20 cellular contexts compared by ENCODE assay signal in the genomic region with DNA sequence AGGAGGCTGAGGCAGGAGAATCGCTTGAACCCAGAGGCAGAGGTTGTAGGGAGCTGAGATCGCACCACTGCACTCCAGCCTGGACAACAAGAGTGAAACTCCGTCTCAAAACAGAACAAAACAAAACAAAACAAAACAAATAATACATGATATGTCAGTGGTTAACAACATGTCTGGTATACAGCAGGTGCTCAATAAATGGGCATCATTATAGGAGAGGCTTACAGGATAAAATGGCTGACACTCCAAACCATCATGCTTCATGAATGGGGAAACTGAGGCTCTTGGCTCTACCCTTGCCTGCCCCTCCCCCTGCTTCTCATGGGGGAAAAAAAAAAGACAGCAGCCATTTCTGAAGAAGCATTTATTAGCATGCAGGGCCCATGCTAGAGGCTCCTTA. TPM values are rescaled to one million over a fixed set of nuclear protein-coding genes. Genes with fewer than 3 reads are reported as not detected.
DNase-seq lines count a peak whose midpoint lies in the region; ATAC-seq, FAIRE-seq and TF ChIP-seq lines count a peak whose summit lies in the region.
"Had no signal": no experiment of that assay in that cellular context is flagged by ENCODE, and none has a peak within 500 bp of the region (broad histone marks: within the 10 kb centered on the region; RNA-seq: fewer than 3 reads in every experiment).

No MANE protein-coding gene starts in this region.

- no peak overlapping the region for H3K4me3 ChIP-seq in brain microvascular endothelial cell (ENCODE audit: low read depth, low read length)
- H3K4me3 ChIP-seq: GM23248 had no signal

- ATAC-seq in CD4-positive, alpha-beta T cell (ENCODE audit: poor library complexity) = no peak

- POLR2A ChIA-PET in CD4-positive, alpha-beta T cell (lab: Charles Lee) = no interaction called here
- POLR2A ChIA-PET in RWPE1 (lab: Yijun Ruan, JAX; ENCODE audit: low non-redundant PET) (no interaction called here), MCF 10A (lab: Yijun Ruan, JAX) (interaction anchor here (0.6 to 2.4 kb wide), 3 partner anchors 18 to 98 kb away, joined by 3 to 11 read pairs (median 5); no protein-coding TSS in a partner anchor)

- H3K27ac ChIP-seq in CD4-positive, alpha-beta T cell (ENCODE audit: low read depth, low read length) = no peak overlapping the region
- H3K27ac ChIP-seq in RWPE1 (peak overlapping the region; percentile 88), brain microvascular endothelial cell (no peak overlapping the region)
- H3K27ac ChIP-seq: GM23248 had no signal

- H3K9me3 Mint-ChIP-seq in CD4-positive, alpha-beta T cell = no peaks in the 10 kb centered on the region
- H3K9me3 Mint-ChIP-seq in brain (peaks cover 0 to 3% (median 0%) of the 10 kb centered on the region in 5 experiments), neural crest cell (no peaks in the 10 kb centered on the region), MCF 10A (ENCODE audit: unreplicated experiment) (no peaks in the 10 kb centered on the region)
- H3K9me3 Mint-ChIP-seq: CD14-positive monocyte had no signal

- H3K36me3 ChIP-seq in brain microvascular endothelial cell (replicated peaks) = no peaks in the 10 kb centered on the region

- peak overlapping the region; percentile 20 for H3K4me3 Mint-ChIP-seq in CD4-positive, alpha-beta T cell
- H3K4me3 Mint-ChIP-seq in brain (peak overlapping the region in 3 of 5 experiments; percentile 18 to 37 (median 28)), neural crest cell (peak overlapping the region; percentile 74), MCF 10A (ENCODE audit: unreplicated experiment) (no peak overlapping the region)
- H3K4me3 Mint-ChIP-seq: CD14-positive monocyte had no signal

- no peak for FAIRE-seq in GM19239 (lab: Jason Lieb, UNC)
- FAIRE-seq: GM12892, H1 had no signal

- no peak overlapping the region for H3K27ac Mint-ChIP-seq in CD4-positive, alpha-beta T cell
- H3K27ac Mint-ChIP-seq in brain (peak overlapping the region in 2 of 5 experiments; percentile 74 to 84), neural crest cell (ENCODE audit: unreplicated experiment) (no peak overlapping the region), MCF 10A (ENCODE audit: low read depth, unreplicated experiment) (no peak overlapping the region)

- in situ Hi-C loops in brain microvascular endothelial cell (cut with HindIII; ENCODE audit: low pct_ligation_motif_present, low sequenced_read_pairs) = no loop called here

- peaks cover 48% of the 10 kb centered on the region for H3K4me1 Mint-ChIP-seq in CD4-positive, alpha-beta T cell (ENCODE audit: low read depth)
- H3K4me1 Mint-ChIP-seq in brain (peaks cover 51% of the 10 kb centered on the region), neural crest cell (peaks cover 33% of the 10 kb centered on the region), MCF 10A (ENCODE audit: insufficient read depth, unreplicated experiment) (peaks cover 42% of the 10 kb centered on the region)

- no peaks in the 10 kb centered on the region for H3K27me3 ChIP-seq in CD4-positive, alpha-beta T cell (ENCODE audit: control insufficient read depth, insufficient read depth, low read length)
- H3K27me3 ChIP-seq in brain microvascular endothelial cell (replicated peaks) = no peaks in the 10 kb centered on the region

- no peaks in the 10 kb centered on the region for H3K27me3 Mint-ChIP-seq in CD4-positive, alpha-beta T cell
- H3K27me3 Mint-ChIP-seq in brain (peaks cover 12% of the 10 kb centered on the region), neural crest cell (ENCODE audit: low read depth) (no peaks in the 10 kb centered on the region), MCF 10A (ENCODE audit: insufficient read depth, unreplicated experiment) (no peaks in the 10 kb centered on the region)
- H3K27me3 Mint-ChIP-seq: CD4-positive, alpha-beta memory T cell had no signal

- intact Hi-C loops in CD4-positive, alpha-beta T cell (cut with DNase I, micrococcal nuclease) = no loop called here
- intact Hi-C loops in MCF 10A (cut with micrococcal nuclease) = no loop called here

- no peak for TF ChIP-seq CTCF in CD4-positive, alpha-beta T cell (IDR thresholded peaks at IDR 0.05)
- TF ChIP-seq CTCF in RWPE1 (conservative IDR thresholded peaks at IDR 0.05; ENCODE audit: low read depth) = no peak
- TF ChIP-seq CTCF in brain (conservative IDR thresholded peaks at IDR 0.05) = no peak
- no peak for TF ChIP-seq CTCF in neural crest cell (conservative IDR thresholded peaks at IDR 0.05)
- TF ChIP-seq CTCF in MCF 10A (IDR thresholded peaks at IDR 0.05; ENCODE audit: unreplicated experiment) = no peak
- no peak for TF ChIP-seq CTCF in brain microvascular endothelial cell (IDR thresholded peaks at IDR 0.05; ENCODE audit: low read depth, low read length, missing control alignments)

- DNase-seq in CD4-positive, alpha-beta T cell = no peak
- DNase-seq in RWPE1 (ENCODE audit: low spot score) = no peak
- DNase-seq in neural crest cell (ENCODE audit: low read depth, low spot score) = no peak
- DNase-seq in GM03348 (ENCODE audit: low spot score) = no peak
- no peak for DNase-seq in MCF 10A (ENCODE audit: unreplicated experiment)
- DNase-seq in GM19239 (ENCODE audit: insufficient read length, low spot score) = no peak
- no peak for DNase-seq in brain microvascular endothelial cell
- DNase-seq: Calu3; CD4-positive, alpha-beta memory T cell; COR-L47; DMS53; DMS79 treated with DMSO at 0.1 percent for 48 hours; GF-D8; GM23248; H7; HCEC 1CT had no signal

- no TSS peak for BruUV-seq in MCF 10A (replicated peaks; lab: Mats Ljungman, UMichigan)

- CTCF ChIA-PET in CD4-positive, alpha-beta T cell (lab: Charles Lee) = interaction anchor here (0.8 kb wide), 1 partner anchor 1056 kb away, joined by 3 read pairs; no protein-coding TSS in a partner anchor
- CTCF ChIA-PET in RWPE1 (lab: Yijun Ruan, JAX) (interaction anchor here (0.5 to 0.6 kb wide), 2 partner anchors 89 to 147 kb away, joined by 3 to 4 read pairs; no protein-coding TSS in a partner anchor), MCF 10A (lab: Yijun Ruan, JAX) (interaction anchor here (0.6 kb wide), 1 partner anchor 40 kb away, joined by 3 read pairs; no protein-coding TSS in a partner anchor)

- H3K36me3 Mint-ChIP-seq in CD4-positive, alpha-beta T cell (ENCODE audit: low read depth) = peaks cover 6% of the 10 kb centered on the region
- H3K36me3 Mint-ChIP-seq in brain (peaks cover 19% of the 10 kb centered on the region), neural crest cell (ENCODE audit: low read depth) (no peaks in the 10 kb centered on the region), MCF 10A (ENCODE audit: insufficient read depth, unreplicated experiment) (peaks cover 20% of the 10 kb centered on the region)

- H3K9me3 ChIP-seq in CD4-positive, alpha-beta T cell (ENCODE audit: control insufficient read depth, low read length) = no peaks in the 10 kb centered on the region

RNA-seq across cellular contexts. Expression of a gene that starts 3.0 kb away (rescaled TPM):
- 1 to 10 TPM; 1.2 to 2.2 TPM for total RNA-seq in CD4-positive, alpha-beta T cell
- 29.2 TPM for polyA plus RNA-seq in brain (ENCODE audit: insufficient read depth, low read depth, low replicate concordance)
- total RNA-seq in neural crest cell = 15.1 and 15.4 TPM in 2 replicates
- 42.8 and 46.5 TPM in 2 replicates for total RNA-seq in MCF 10A (2022)

RNA-seq across cellular contexts. Expression of a gene that starts 3.6 kb away (rescaled TPM):
- total RNA-seq in CD4-positive, alpha-beta T cell = 10 to 100 TPM in 1 of 2 experiments, 1 to 10 TPM in 1; 8.8 to 10.4 TPM
- 162 TPM for polyA plus RNA-seq in brain (ENCODE audit: insufficient read depth, low read depth, low replicate concordance)
- 34.8 and 36.1 TPM in 2 replicates for total RNA-seq in neural crest cell
- total RNA-seq in MCF 10A (2022) = 93.1 and 96.6 TPM in 2 replicates

RNA-seq across cellular contexts. Expression of a gene that starts 3.9 kb away (rescaled TPM):
- total RNA-seq in CD4-positive, alpha-beta T cell = 10 to 100 TPM; 35.5 to 42.4 TPM
- 19.1 TPM for polyA plus RNA-seq in brain (ENCODE audit: insufficient read depth, low read depth, low replicate concordance)
- total RNA-seq in neural crest cell (7.0 and 10.3 TPM in 2 replicates), MCF 10A (2022) (17.2 and 18.2 TPM in 2 replicates)

RNA-seq across cellular contexts. Expression of a gene that starts 12.8 kb away (rescaled TPM):
- 1 to 10 TPM; 8.2 TPM for total RNA-seq in CD4-positive, alpha-beta T cell
- polyA plus RNA-seq in brain (ENCODE audit: insufficient read depth, low read depth, low replicate concordance) = 60.6 TPM
- 10.3 and 12.3 TPM in 2 replicates for total RNA-seq in neural crest cell
- 19.5 and 24.2 TPM in 2 replicates for total RNA-seq in MCF 10A (2022)

RNA-seq across cellular contexts. Expression of a gene that starts 32.0 kb away (rescaled TPM):
- 1 to 10 TPM; 2.6 to 2.7 TPM for total RNA-seq in CD4-positive, alpha-beta T cell
- polyA plus RNA-seq in brain (ENCODE audit: insufficient read depth, low read depth, low replicate concordance) = 1.5 TPM
- total RNA-seq in neural crest cell = 2.9 and 3.5 TPM in 2 replicates
- 1.0 and 1.4 TPM in 2 replicates for total RNA-seq in MCF 10A (2022)
